ENCODE assay signal across 8 cellular contexts in genomic region chr5:107671742-107672211, GRCh38. TPM values are rescaled to one million over a fixed set of nuclear protein-coding genes. Genes with fewer than 3 reads are reported as not detected.
A peak's percentile ranks its signal among the peaks of the same experiment; 100 is the strongest.
DNase-seq lines count a peak whose midpoint lies in the region; ATAC-seq and TF ChIP-seq lines count a peak whose summit lies in the region.

No MANE protein-coding gene starts in this region.

- peak overlapping the region; percentile 95 for H3K4me2 ChIP-seq in MM.1S (ENCODE audit: low read depth, low read length)

- H3K79me2 ChIP-seq in MM.1S (ENCODE audit: low read length) = no peaks in the 10 kb centered on the region

- H3K9me2 ChIP-seq in MM.1S (replicated peaks; ENCODE audit: insufficient read depth, low read length) = no peaks in the 10 kb centered on the region

- no peaks in the 10 kb centered on the region for H3K36me3 Mint-ChIP-seq in activated CD4-positive, alpha-beta T cell treated with anti-CD3 and anti-CD28 coated beads, Interleukin-2, amount 10 ng/mL, durations not matched to agents 24 days and 14 days (ENCODE audit: low read depth)
- peaks cover 2% of the 10 kb centered on the region for H3K36me3 Mint-ChIP-seq in T-helper 17 cell (ENCODE audit: low read depth)

- H3K27ac ChIP-seq in MM.1S (ENCODE audit: low read length) = no peak overlapping the region

- H3K36me3 ChIP-seq in MM.1S (replicated peaks; ENCODE audit: insufficient read depth, low read length) (no peaks in the 10 kb centered on the region), neuron (ENCODE audit: insufficient read depth, low read length) (no peaks in the 10 kb centered on the region)

- H2AFZ ChIP-seq in MM.1S (ENCODE audit: low read length) (peak overlapping the region; percentile 89), neuron (ENCODE audit: low read depth, low read length) (peak overlapping the region; percentile 98)

- no peaks in the 10 kb centered on the region for H3K9me3 ChIP-seq in MM.1S (replicated peaks; ENCODE audit: insufficient read depth, low read length)
- no peaks in the 10 kb centered on the region for H3K9me3 ChIP-seq in T-helper 17 cell (ENCODE audit: control insufficient read depth, low read length, poor library complexity, severe bottlenecking)
- no peaks in the 10 kb centered on the region for H3K9me3 ChIP-seq in neuron (ENCODE audit: low read length)

- intact Hi-C loops in activated CD4-positive, alpha-beta T cell treated with anti-CD3 and anti-CD28 coated beads, Interleukin-2, amount 10 ng/mL, durations not matched to agents 24 days and 14 days (cut with micrococcal nuclease) = loop anchor here (2.0 to 10.0 kb wide), 2 partner anchors 99 to 673 kb away; no protein-coding TSS in a partner anchor

- TF ChIP-seq CTCF in MM.1S (IDR thresholded peaks at IDR 0.05; ENCODE audit: low read length) (no peak), fibroblast of mammary gland (conservative IDR thresholded peaks at IDR 0.05; ENCODE audit: control insufficient read depth, insufficient read depth, low read depth, low read length) (no peak)

- H3K4me3 ChIP-seq in MM.1S (ENCODE audit: low read length) (peak overlapping the region; percentile 58), fibroblast of mammary gland (ENCODE audit: control insufficient read depth, low read depth, low read length) (peak overlapping the region; percentile 58), neuron (ENCODE audit: low read length) (peak overlapping the region; percentile 99)

- H4K20me1 ChIP-seq in MM.1S (ENCODE audit: insufficient read depth, low read length) = no peaks in the 10 kb centered on the region

- H3K4me1 ChIP-seq in MM.1S (ENCODE audit: low read length) (no peaks in the 10 kb centered on the region), neuron (ENCODE audit: insufficient read depth, low read length) (peaks cover 14% of the 10 kb centered on the region)

- peak overlapping the region; percentile 77 for H3K4me3 Mint-ChIP-seq in activated CD4-positive, alpha-beta T cell treated with anti-CD3 and anti-CD28 coated beads, Interleukin-2, amount 10 ng/mL, durations not matched to agents 24 days and 14 days
- H3K4me3 Mint-ChIP-seq in T-helper 17 cell = peak overlapping the region; percentile 92

- H3K9me3 Mint-ChIP-seq in activated CD4-positive, alpha-beta T cell treated with anti-CD3 and anti-CD28 coated beads, Interleukin-2, amount 10 ng/mL, durations not matched to agents 24 days and 14 days = no peaks in the 10 kb centered on the region

- H3K27me3 ChIP-seq in MM.1S (replicated peaks; ENCODE audit: insufficient read depth, low read length) = no peaks in the 10 kb centered on the region
- H3K27me3 ChIP-seq in neuron (ENCODE audit: insufficient read depth, low read length) = no peaks in the 10 kb centered on the region

- no peak for DNase-seq in activated CD4-positive, alpha-beta T cell treated with anti-CD3 and anti-CD28 coated beads, Interleukin-2, amount 10 ng/mL, durations not matched to agents 24 days and 14 days
- no peak for DNase-seq in activated CD4-positive, alpha-beta T cell treated with anti-CD3 and anti-CD28 coated beads for 1 hour
- DNase-seq in MM.1S (peak; percentile 10), T-helper 17 cell (no peak), fibroblast of mammary gland (ENCODE audit: low read depth) (peak; percentile 61)
- DNase-seq in activated CD4-positive, CD25-positive, alpha-beta regulatory T cell (lab: John Stamatoyannopoulos, UW) = no peak

- peaks cover 25% of the 10 kb centered on the region for H3K4me1 Mint-ChIP-seq in activated CD4-positive, alpha-beta T cell treated with anti-CD3 and anti-CD28 coated beads, Interleukin-2, amount 10 ng/mL, durations not matched to agents 24 days and 14 days
- H3K4me1 Mint-ChIP-seq in T-helper 17 cell = peaks cover 26% of the 10 kb centered on the region

- H3K27ac Mint-ChIP-seq in activated CD4-positive, alpha-beta T cell treated with anti-CD3 and anti-CD28 coated beads, Interleukin-2, amount 10 ng/mL, durations not matched to agents 24 days and 14 days = peak overlapping the region; percentile 68
- no peak overlapping the region for H3K27ac Mint-ChIP-seq in T-helper 17 cell

- H3K27me3 Mint-ChIP-seq in activated CD4-positive, alpha-beta T cell treated with anti-CD3 and anti-CD28 coated beads, Interleukin-2, amount 10 ng/mL, durations not matched to agents 24 days and 14 days = peaks cover 70% of the 10 kb centered on the region
- peaks cover 68% of the 10 kb centered on the region for H3K27me3 Mint-ChIP-seq in T-helper 17 cell

- H3K9ac ChIP-seq in MM.1S (ENCODE audit: low read length) = peak overlapping the region; percentile 27; the same call in 1 of the 2 replicates

- ATAC-seq in T-helper 17 cell (no peak), GM19023 (IDR thresholded peaks at IDR 0.05; ENCODE audit: unreplicated experiment) (no peak)

- peaks cover 15% of the 10 kb centered on the region for H3F3A ChIP-seq in MM.1S (ENCODE audit: insufficient read depth, low read length)

RNA-seq across cellular contexts. Expression of gene EFNA5, which starts 1.0 kb away (rescaled TPM):
- not detected in 2 replicates for total RNA-seq in activated CD4-positive, alpha-beta T cell treated with anti-CD3 and anti-CD28 coated beads, Interleukin-2, amount 10 ng/mL, durations not matched to agents 24 days and 14 days
- total RNA-seq in T-helper 17 cell = not detected

Comparison
In these comparisons a context has a peak if more than half of its experiments do, and no peak if none do; other contexts are left out.
1. DNase-seq: peak in MM.1S (single experiment) and fibroblast of mammary gland (single experiment); none in activated CD4-positive, alpha-beta T cell treated with anti-CD3 and anti-CD28 coated beads, Interleukin-2, amount 10 ng/mL, durations not matched to agents 24 days and 14 days (single experiment), activated CD4-positive, alpha-beta T cell treated with anti-CD3 and anti-CD28 coated beads for 1 hour (single experiment), T-helper 17 cell (0 of 3) and activated CD4-positive, CD25-positive, alpha-beta regulatory T cell (0 of 4).
2. Peak in every context shown above with its lines, with median percentiles within 50 percentile points of each other: H3K4me3 ChIP-seq.